Comparison of ENCODE assay signal across 19 cellular contexts in genomic region chr6:169977434-169978265, GRCh38.
"Had no signal": no experiment of that assay in that cellular context is flagged by ENCODE, and none has a peak within 500 bp of the region (broad histone marks: within the 10 kb centered on the region; RNA-seq: fewer than 3 reads in every experiment).

No MANE protein-coding gene starts in this region.

- H3K36me3 ChIP-seq: cardiac muscle cell, left lung, right lobe of liver, tibial nerve had no signal

- H3K27me3 ChIP-seq: body of pancreas, cardiac muscle cell, right lobe of liver, tibial nerve had no signal

- H3K4me3 ChIP-seq: body of pancreas, cardiac muscle cell, left lung, right lobe of liver, tibial nerve had no signal

- DNase-seq: activated CD4-positive, alpha-beta T cell treated with anti-CD3 and anti-CD28 coated beads, Interleukin-2, amount 10 ng/mL, durations not matched to agents 7 days and 5 days; activated CD4-positive, CD25-positive, alpha-beta regulatory T cell treated with anti-CD3 and anti-CD28 coated beads, Interleukin-2, amount 50 U/mL, for 72 hours; activated CD8-positive, alpha-beta memory T cell treated with anti-CD3 and anti-CD28 coated beads, Interleukin-2, amount 10 ng/mL, durations not matched to agents 7 days and 5 days; activated CD8-positive, alpha-beta T cell treated with anti-CD3 and anti-CD28 coated beads for 36 hours; activated gamma-delta T cell; activated naive CD4-positive, alpha-beta T cell treated with anti-CD3 and anti-CD28 coated beads, Interleukin-2, amount 50 U/mL, for 16 hours; activated naive CD8-positive, alpha-beta T cell treated with anti-CD3 and anti-CD28 coated beads, Interleukin-2, amount 50 U/mL, for 24 hours; activated T-cell treated with anti-CD3 and anti-CD28 coated beads for 4 hours; kidney glomerular epithelial cell; stimulated activated CD4-positive, alpha-beta T cell treated with anti-CD3 and anti-CD28 coated beads, Interleukin-4, amount 100 ng/mL, for 1 hour; stimulated activated naive CD4-positive, alpha-beta T cell treated with Interleukin-2 at 50 U/mL for 16 hours; T-helper 2 cell had no signal

- ATAC-seq: activated CD8-positive, alpha-beta memory T cell treated with anti-CD3 and anti-CD28 coated beads, Interleukin-2, amount 10 ng/mL, durations not matched to agents 7 days and 5 days; activated CD8-positive, alpha-beta T cell treated with anti-CD3 and anti-CD28 coated beads for 36 hours; activated naive CD8-positive, alpha-beta T cell treated with anti-CD3 and anti-CD28 coated beads, Interleukin-2, amount 50 U/mL, for 24 hours; body of pancreas; left lung; right lobe of liver had no signal

- H3K27ac ChIP-seq: body of pancreas, cardiac muscle cell, parathyroid adenoma, right lobe of liver, tibial nerve, VCaP had no signal

- H3K4me1 ChIP-seq: body of pancreas, parathyroid adenoma, right lobe of liver, tibial nerve had no signal

- H3K9me3 ChIP-seq: body of pancreas, left lung, right lobe of liver, tibial nerve had no signal
